26 cellular contexts compared by ENCODE assay signal in the genomic region with DNA sequence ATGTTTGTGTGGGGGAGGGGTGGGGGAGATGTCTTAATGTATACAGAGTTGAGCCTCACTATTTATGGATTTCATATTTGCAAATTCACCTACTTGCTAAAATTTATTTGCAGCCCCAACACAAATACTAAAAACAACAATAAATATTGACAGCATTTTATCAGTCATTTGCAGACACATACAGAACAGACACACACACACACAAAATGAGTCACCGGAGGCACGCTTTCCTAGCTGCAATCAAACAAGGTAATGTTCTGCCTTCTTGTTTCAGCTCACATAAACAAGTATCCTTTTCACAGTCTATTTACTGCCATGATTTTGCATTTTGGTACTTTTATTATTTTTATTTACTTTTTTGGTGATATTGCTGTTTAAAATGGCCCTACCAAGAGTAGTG.
A peak's percentile ranks its signal among the peaks of the same experiment; 100 is the strongest.
DNase-seq lines count a peak whose midpoint lies in the region; ATAC-seq, FAIRE-seq and TF ChIP-seq lines count a peak whose summit lies in the region.
"Had no signal": no experiment of that assay in that cellular context is flagged by ENCODE, and none has a peak within 500 bp of the region (broad histone marks: within the 10 kb centered on the region; RNA-seq: fewer than 3 reads in every experiment).

No MANE protein-coding gene starts in this region.

- no peak for TF ChIP-seq CTCF in PC-3 (conservative IDR thresholded peaks at IDR 0.05; ENCODE audit: low read depth, low read length)
- TF ChIP-seq CTCF in cardiac fibroblast (IDR thresholded peaks at IDR 0.05; ENCODE audit: low read depth, low read length), result no peak
- TF ChIP-seq CTCF in foreskin keratinocyte (conservative IDR thresholded peaks at IDR 0.05), result no peak
- TF ChIP-seq CTCF in suprapubic skin (IDR thresholded peaks at IDR 0.05), result no peak

- H3K4me1 ChIP-seq in PC-3 (ENCODE audit: insufficient read depth, low read length), result peaks cover 6% of the 10 kb centered on the region
- H3K4me1 ChIP-seq in foreskin keratinocyte, result peaks cover 19% of the 10 kb centered on the region
- H3K4me1 ChIP-seq in suprapubic skin, result no peaks in the 10 kb centered on the region
- H3K4me1 ChIP-seq: upper lobe of right lung had no signal

- 96% methylated on average over 2 of the region's 2 CpGs for WGBS in suprapubic skin

- H4K20me1 ChIP-seq in PC-3 (ENCODE audit: low read length), result no peaks in the 10 kb centered on the region

- peak; percentile 26 for DNase-seq in ELR (ENCODE audit: low read depth)
- DNase-seq in PC-3, result peak; percentile 49
- peak; percentile 19 to 52 for DNase-seq in cardiac fibroblast (ENCODE audit: low read depth in 2 of 2)
- DNase-seq in foreskin keratinocyte, result peak; percentile 43 to 72
- no peak for DNase-seq in NCI-H1694 treated with DMSO at 0.1 percent for 48 hours (lab: John Stamatoyannopoulos, UW)
- no peak for DNase-seq in GM12891 (ENCODE audit: insufficient read length, low spot score)
- DNase-seq in suprapubic skin (ENCODE audit: low spot score in 2 of 2), result no peak
- DNase-seq in sciatic nerve (ENCODE audit: low spot score), result no peak
- DNase-seq: activated CD4-positive, alpha-beta T cell treated with anti-CD3 and anti-CD28 coated beads for 48 hours; activated effector memory CD4-positive, alpha-beta T cell treated with Interleukin-2 at 50 U/mL for 16 hours; activated T-cell treated with anti-CD3 and anti-CD28 coated beads, Interleukin-2, amount 50 U/mL, for 1 hour; caudate nucleus; DND-41; H7; left colon; NCI-H1417 treated with DMSO at 0.1 percent for 48 hours; SHP77; stimulated activated naive CD4-positive, alpha-beta T cell; upper lobe of right lung had no signal

- ATAC-seq in PC-3 (peak; percentile 48), foreskin keratinocyte (peak; percentile 63), sciatic nerve (no peak)
- ATAC-seq: activated naive CD4-positive, alpha-beta T cell treated with anti-CD3 and anti-CD28 coated beads, Interleukin-2, amount 50 U/mL, for 72 hours; left colon; upper lobe of right lung had no signal

- no peak for TF ChIP-seq EP300 in suprapubic skin (IDR thresholded peaks at IDR 0.05)

- no peak overlapping the region for H2AFZ ChIP-seq in PC-3 (ENCODE audit: low read length)
- H2AFZ ChIP-seq: hepatocyte had no signal

- H3K27me3 ChIP-seq in PC-3 (ENCODE audit: low read length), result no peaks in the 10 kb centered on the region
- H3K27me3 ChIP-seq in foreskin keratinocyte, result no peaks in the 10 kb centered on the region
- H3K27me3 ChIP-seq in suprapubic skin, result no peaks in the 10 kb centered on the region
- H3K27me3 ChIP-seq: BLaER1 treated with 17β-estradiol and CSF1 and Interleukin-3, amounts not matched to agents 10 nM and 100 nM; esophagus muscularis mucosa; hepatocyte; upper lobe of right lung had no signal

- POLR2A ChIA-PET in PC-3 (lab: Charles Lee; ENCODE audit: unreplicated experiment), result no interaction called here

- H3K9me3 ChIP-seq in PC-3 (ENCODE audit: low read length), result no peaks in the 10 kb centered on the region
- no peaks in the 10 kb centered on the region for H3K9me3 ChIP-seq in suprapubic skin
- H3K9me3 ChIP-seq: BLaER1 treated with 17β-estradiol and CSF1 and Interleukin-3, amounts not matched to agents 10 nM and 100 nM; esophagus muscularis mucosa; upper lobe of right lung had no signal

- H3K4me2 ChIP-seq in PC-3 (ENCODE audit: low read length), result no peak overlapping the region
- H3K4me2 ChIP-seq: hepatocyte, KMS-11 had no signal

- H3K79me2 ChIP-seq in PC-3 (ENCODE audit: low read length), result no peaks in the 10 kb centered on the region
- H3K79me2 ChIP-seq: hepatocyte had no signal

- no peaks in the 10 kb centered on the region for H3F3A ChIP-seq in PC-3 (ENCODE audit: low read length, unreplicated experiment)

- H3K4me3 ChIP-seq in PC-3 (ENCODE audit: low read length) (no peak overlapping the region), cardiac fibroblast (replicated peaks in 1 of 2; ENCODE audit: low read depth in 2 of 2, low read length in 2 of 2) (no peak overlapping the region), suprapubic skin (no peak overlapping the region)
- H3K4me3 ChIP-seq: BLaER1 treated with 17β-estradiol and CSF1 and Interleukin-3, amounts not matched to agents 10 nM and 100 nM; esophagus muscularis mucosa; hepatocyte; skin epidermis; upper lobe of right lung had no signal

- no peaks in the 10 kb centered on the region for H3K9me2 ChIP-seq in PC-3 (replicated peaks; ENCODE audit: low read length)

- intact Hi-C loops in PC-3 (cut with micrococcal nuclease) (loop anchor here (5.0 kb wide), 1 partner anchor 213 kb away; no protein-coding TSS in a partner anchor), sciatic nerve (cut with DNase I) (loop anchor here (5.0 kb wide), 1 partner anchor 113 kb away; no protein-coding TSS in a partner anchor)

- no peak overlapping the region for H3K9ac ChIP-seq in PC-3 (ENCODE audit: low read length)
- H3K9ac ChIP-seq: BLaER1 treated with 17β-estradiol and CSF1 and Interleukin-3, amounts not matched to agents 10 nM and 100 nM; KMS-11 had no signal

- TF ChIP-seq POLR2A in GM12891 (IDR thresholded peaks at IDR 0.05; ENCODE audit: low read depth, low read length) (no peak), suprapubic skin (IDR thresholded peaks at IDR 0.05) (no peak)

- CTCF ChIA-PET in PC-3 (lab: Charles Lee), result interaction anchor here (1.7 kb wide), 1 partner anchor 112 kb away, joined by 8 read pairs; no protein-coding TSS in a partner anchor

- FAIRE-seq in GM12891 (lab: Jason Lieb, UNC), result no peak

- no TSS peak for BruUV-seq in PC-3 (replicated peaks; lab: Mats Ljungman, UMichigan)

- H3K27ac ChIP-seq in PC-3 (ENCODE audit: low read length) (no peak overlapping the region), foreskin keratinocyte (no peak overlapping the region), suprapubic skin (no peak overlapping the region)
- H3K27ac ChIP-seq: BLaER1 treated with 17β-estradiol and CSF1 and Interleukin-3, amounts not matched to agents 10 nM and 100 nM; esophagus muscularis mucosa; hepatocyte; KMS-11; skin epidermis; upper lobe of right lung; VCaP had no signal

- H3K36me3 ChIP-seq in PC-3 (ENCODE audit: low read depth, low read length), result no peaks in the 10 kb centered on the region
- H3K36me3 ChIP-seq in suprapubic skin, result no peaks in the 10 kb centered on the region
- H3K36me3 ChIP-seq: BLaER1 treated with 17β-estradiol and CSF1 and Interleukin-3, amounts not matched to agents 10 nM and 100 nM; esophagus muscularis mucosa; upper lobe of right lung had no signal

TF ChIP-seq in GM12891, 5 proteins besides CTCF, POLR2A, EP300 and RAD21:
- no peak for TF ChIP-seq POU2F2 (IDR thresholded peaks at IDR 0.05; ENCODE audit: low read depth, low read length)
- no peak for TF ChIP-seq SPI1 (IDR thresholded peaks at IDR 0.05; ENCODE audit: low read depth, low read length)

Comparison
In these comparisons a context has a peak if more than half of its experiments do, and no peak if none do; other contexts are left out.
1. DNase-seq: peak in ELR (single experiment), PC-3 (single experiment), cardiac fibroblast (2 of 2) and foreskin keratinocyte (2 of 2); none in NCI-H1694 treated with DMSO at 0.1 percent for 48 hours (single experiment), GM12891 (single experiment), suprapubic skin (0 of 2) and sciatic nerve (single experiment).